ENCODE assay signal across 23 cellular contexts in the genomic region with DNA sequence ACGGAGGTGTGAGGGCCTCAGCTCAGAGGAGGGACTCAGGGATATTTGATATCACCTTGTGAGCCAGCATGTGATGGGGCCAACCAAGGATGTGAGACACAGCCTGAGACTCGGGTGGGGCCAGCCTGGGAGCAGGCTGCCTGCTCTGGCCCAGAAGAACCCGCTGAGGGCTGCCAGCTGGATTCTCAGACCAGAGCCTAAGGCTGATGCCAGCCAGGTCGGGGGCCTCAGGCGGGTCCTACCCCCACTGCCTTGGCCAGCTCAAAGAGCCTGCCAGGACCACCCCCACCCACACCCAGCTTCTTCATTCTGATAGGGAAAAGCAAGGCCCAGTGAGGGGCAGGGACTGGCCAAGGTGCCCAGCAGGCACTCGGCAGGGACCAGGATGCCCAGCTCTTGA. TPM values are rescaled to one million over a fixed set of nuclear protein-coding genes. Genes with fewer than 3 reads are reported as not detected.
DNase-seq lines count a peak whose midpoint lies in the region; ATAC-seq, FAIRE-seq and TF ChIP-seq lines count a peak whose summit lies in the region.
"Had no signal": no experiment of that assay in that cellular context is flagged by ENCODE, and none has a peak within 500 bp of the region (broad histone marks: within the 10 kb centered on the region; RNA-seq: fewer than 3 reads in every experiment).

No MANE protein-coding gene starts in this region.

- no peaks in the 10 kb centered on the region for H3K27me3 ChIP-seq in BLaER1 treated with 17β-estradiol and CSF1 and Interleukin-3, amounts not matched to agents 10 nM and 100 nM
- H3K27me3 ChIP-seq in ascending aorta (no peaks in the 10 kb centered on the region), subcutaneous abdominal adipose tissue (ENCODE audit: control insufficient read depth in 5 of 5, insufficient read depth in 4 of 5, low read length in 5 of 5) (no peaks in the 10 kb centered on the region)
- H3K27me3 ChIP-seq: breast epithelium, dorsolateral prefrontal cortex, gastroesophageal sphincter had no signal

- H3K4me1 Mint-ChIP-seq in activated CD4-positive, alpha-beta T cell treated with anti-CD3 and anti-CD28 coated beads, Interleukin-2, amount 10 ng/mL, durations not matched to agents 7 days and 5 days, result peaks cover 2% of the 10 kb centered on the region

- ATAC-seq in HG02623 (IDR thresholded peaks at IDR 0.05; ENCODE audit: unreplicated experiment), result no peak
- ATAC-seq: activated naive CD8-positive, alpha-beta T cell treated with anti-CD3 and anti-CD28 coated beads, Interleukin-2, amount 50 U/mL, for 24 hours; gastroesophageal sphincter had no signal

- H3K36me3 Mint-ChIP-seq in activated CD4-positive, alpha-beta T cell treated with anti-CD3 and anti-CD28 coated beads, Interleukin-2, amount 10 ng/mL, durations not matched to agents 7 days and 5 days (ENCODE audit: low read depth), result no peaks in the 10 kb centered on the region

- no peaks in the 10 kb centered on the region for H4K20me1 ChIP-seq in BLaER1 treated with 17β-estradiol and CSF1 and Interleukin-3, amounts not matched to agents 10 nM and 100 nM

- no peak for TF ChIP-seq CTCF in ascending aorta (IDR thresholded peaks at IDR 0.05)
- TF ChIP-seq CTCF in kidney (IDR thresholded peaks at IDR 0.05; ENCODE audit: borderline replicate concordance, extremely low read depth, insufficient read depth), result no peak

- intact Hi-C loops in ascending aorta (cut with DNase I) (no loop called here), kidney (cut with DNase I) (no loop called here)

- H3K9me3 ChIP-seq in BLaER1 treated with 17β-estradiol and CSF1 and Interleukin-3, amounts not matched to agents 10 nM and 100 nM (replicated peaks in 1 of 11), result peaks cover 0 to 7% (median 0%) of the 10 kb centered on the region in 11 experiments; a peak in 1 of 22 replicates
- H3K9me3 ChIP-seq in ascending aorta, result no peaks in the 10 kb centered on the region
- peaks cover 0 to 6% (median 0%) of the 10 kb centered on the region in 5 donors for H3K9me3 ChIP-seq in subcutaneous abdominal adipose tissue (ENCODE audit: control insufficient read depth in 5 of 5, low read length in 5 of 5)
- H3K9me3 ChIP-seq in kidney (ENCODE audit: control insufficient read depth in 1 of 2, low read length in 2 of 2), result no peaks in the 10 kb centered on the region
- H3K9me3 ChIP-seq: breast epithelium, gastroesophageal sphincter had no signal

- H3K9ac ChIP-seq in BLaER1 treated with 17β-estradiol and CSF1 and Interleukin-3, amounts not matched to agents 10 nM and 100 nM, result peak overlapping the region; percentile 8 to 59 (median 38); a peak in 16 of 22 replicates
- H3K9ac ChIP-seq in subcutaneous abdominal adipose tissue (ENCODE audit: low read length in 5 of 5) (peak overlapping the region in 3 of 5 donors; percentile 1 to 55 (median 28)), kidney (ENCODE audit: low read length in 2 of 2) (no peak overlapping the region)

- H3K27me3 Mint-ChIP-seq in activated CD4-positive, alpha-beta T cell treated with anti-CD3 and anti-CD28 coated beads, Interleukin-2, amount 10 ng/mL, durations not matched to agents 7 days and 5 days, result no peaks in the 10 kb centered on the region
- H3K27me3 Mint-ChIP-seq: activated naive CD8-positive, alpha-beta T cell treated with anti-CD3 and anti-CD28 coated beads, Interleukin-2, amount 50 U/mL, for 24 hours; stimulated activated naive CD8-positive, alpha-beta T cell treated with anti-CD3 and anti-CD28 coated beads, Interleukin-15, Interleukin-2, amounts not matched to agents 100 ng/mL and 50 ng/mL, for 24 hours had no signal

- H3K27ac ChIP-seq in BLaER1 treated with 17β-estradiol and CSF1 and Interleukin-3, amounts not matched to agents 10 nM and 100 nM, result peak overlapping the region; percentile 27 to 87 (median 75); a peak in 20 of 22 replicates
- H3K27ac ChIP-seq in ascending aorta, result peak overlapping the region; percentile 94 to 95
- H3K27ac ChIP-seq in subcutaneous abdominal adipose tissue (ENCODE audit: low read depth, low read length), result peak overlapping the region; percentile 99
- H3K27ac ChIP-seq in kidney (ENCODE audit: low read depth in 2 of 2, low read length in 2 of 2), result no peak overlapping the region
- H3K27ac ChIP-seq: dorsolateral prefrontal cortex, epithelial cell of prostate had no signal

- H3K27ac Mint-ChIP-seq in activated CD4-positive, alpha-beta T cell treated with anti-CD3 and anti-CD28 coated beads, Interleukin-2, amount 10 ng/mL, durations not matched to agents 7 days and 5 days, result no peak overlapping the region
- H3K27ac Mint-ChIP-seq: activated naive CD8-positive, alpha-beta T cell treated with anti-CD3 and anti-CD28 coated beads, Interleukin-2, amount 50 U/mL, for 24 hours; activated T-helper 2 cell treated with anti-CD3 and anti-CD28 coated beads, Interferon-gamma antibody, Interleukin-2, Interleukin-4, amounts not matched to agents 10 μg/mL and 5 μg/mL and 100 μg/mL, durations not matched to agents 14 hours and 24 hours and 36 hours; HFFc6 had no signal

- POLR2A ChIA-PET in activated CD4-positive, alpha-beta T cell treated with anti-CD3 and anti-CD28 coated beads, Interleukin-2, amount 10 ng/mL, durations not matched to agents 7 days and 5 days (lab: Charles Lee), result no interaction called here

- peak in 1 of 2 donors; percentile 69 for DNase-seq in ascending aorta (ENCODE audit: low spot score in 2 of 2)
- peak; percentile 82 for DNase-seq in mesenteric fat pad (ENCODE audit: low spot score)
- no peak for DNase-seq in activated CD4-positive, alpha-beta T cell treated with anti-CD3 and anti-CD28 coated beads, Interleukin-2, amount 10 ng/mL, durations not matched to agents 7 days and 5 days
- no peak for DNase-seq in kidney
- no peak for DNase-seq in NK-92 treated with Interleukin-12 subunit alpha and Interleukin-12 subunit beta, amount 100 ng/mL, for 24 hours (lab: John Stamatoyannopoulos, UW)
- DNase-seq: activated CD4-positive, alpha-beta T cell treated with anti-CD3 and anti-CD28 coated beads for 1 hour; activated naive CD8-positive, alpha-beta T cell treated with anti-CD3 and anti-CD28 coated beads, Interleukin-2, amount 50 U/mL, for 24 hours; DND-41; dorsolateral prefrontal cortex; HFFc6; KBM-7; NCI-H2081; NCI-H510A treated with DMSO at 0.1 percent for 48 hours; nucleus accumbens had no signal

- H3K4me3 Mint-ChIP-seq in activated CD4-positive, alpha-beta T cell treated with anti-CD3 and anti-CD28 coated beads, Interleukin-2, amount 10 ng/mL, durations not matched to agents 7 days and 5 days, result no peak overlapping the region
- H3K4me3 Mint-ChIP-seq: activated naive CD8-positive, alpha-beta T cell treated with anti-CD3 and anti-CD28 coated beads, Interleukin-2, amount 50 U/mL, for 24 hours; HFFc6; stimulated activated naive CD8-positive, alpha-beta T cell treated with anti-CD3 and anti-CD28 coated beads, Interleukin-15, Interleukin-2, amounts not matched to agents 100 ng/mL and 50 ng/mL, for 24 hours had no signal

- H3K36me3 ChIP-seq in BLaER1 treated with 17β-estradiol and CSF1 and Interleukin-3, amounts not matched to agents 10 nM and 100 nM, result no peaks in the 10 kb centered on the region
- H3K36me3 ChIP-seq in ascending aorta (no peaks in the 10 kb centered on the region), subcutaneous abdominal adipose tissue (ENCODE audit: control insufficient read depth in 5 of 5, insufficient read depth in 5 of 5, low read length in 5 of 5) (no peaks in the 10 kb centered on the region), kidney (ENCODE audit: control insufficient read depth in 1 of 2, insufficient read depth in 2 of 2, low read length in 2 of 2) (no peaks in the 10 kb centered on the region)
- H3K36me3 ChIP-seq: breast epithelium, gastroesophageal sphincter had no signal

- FAIRE-seq in kidney (lab: Jason Lieb, UNC), result no peak
- FAIRE-seq: urothelium cell line had no signal

- H3K4me1 ChIP-seq in BLaER1 treated with 17β-estradiol and CSF1 and Interleukin-3, amounts not matched to agents 10 nM and 100 nM, result peaks cover 99 to 100% (median 100%) of the 10 kb centered on the region in 10 experiments
- peaks cover 32 to 72% of the 10 kb centered on the region in 2 donors for H3K4me1 ChIP-seq in ascending aorta
- H3K4me1 ChIP-seq in subcutaneous abdominal adipose tissue (ENCODE audit: control insufficient read depth in 5 of 5, insufficient read depth in 5 of 5, low read length in 5 of 5), result peaks cover 28 to 84% (median 69%) of the 10 kb centered on the region in 5 donors
- peaks cover 8 to 26% of the 10 kb centered on the region in 2 donors for H3K4me1 ChIP-seq in kidney (ENCODE audit: control insufficient read depth in 1 of 2, insufficient read depth in 1 of 2, low read depth in 1 of 2, low read length in 2 of 2)

- H3K9me3 Mint-ChIP-seq in activated CD4-positive, alpha-beta T cell treated with anti-CD3 and anti-CD28 coated beads, Interleukin-2, amount 10 ng/mL, durations not matched to agents 7 days and 5 days, result no peaks in the 10 kb centered on the region
- H3K9me3 Mint-ChIP-seq: activated naive CD8-positive, alpha-beta T cell treated with anti-CD3 and anti-CD28 coated beads, Interleukin-2, amount 50 U/mL, for 24 hours; activated T-helper 2 cell treated with anti-CD3 and anti-CD28 coated beads, Interferon-gamma antibody, Interleukin-2, Interleukin-4, amounts not matched to agents 10 μg/mL and 5 μg/mL and 100 μg/mL, durations not matched to agents 14 hours and 24 hours and 36 hours; HFFc6; stimulated activated naive CD8-positive, alpha-beta T cell treated with anti-CD3 and anti-CD28 coated beads, Interleukin-15, Interleukin-2, amounts not matched to agents 100 ng/mL and 50 ng/mL, for 24 hours had no signal

- no peak overlapping the region for H3K4me3 ChIP-seq in BLaER1 treated with 17β-estradiol and CSF1 and Interleukin-3, amounts not matched to agents 10 nM and 100 nM
- no peak overlapping the region for H3K4me3 ChIP-seq in ascending aorta
- no peak overlapping the region for H3K4me3 ChIP-seq in subcutaneous abdominal adipose tissue (ENCODE audit: low read depth in 1 of 5, low read length in 5 of 5)
- no peak overlapping the region for H3K4me3 ChIP-seq in kidney (ENCODE audit: low read length in 2 of 2)
- H3K4me3 ChIP-seq: breast epithelium, dorsolateral prefrontal cortex, gastroesophageal sphincter had no signal

- peak overlapping the region; percentile 75 to 97 (median 89) for H3K4me2 ChIP-seq in BLaER1 treated with 17β-estradiol and CSF1 and Interleukin-3, amounts not matched to agents 10 nM and 100 nM

- CTCF ChIA-PET in activated CD4-positive, alpha-beta T cell treated with anti-CD3 and anti-CD28 coated beads, Interleukin-2, amount 10 ng/mL, durations not matched to agents 7 days and 5 days (lab: Charles Lee), result interaction anchor here (0.9 to 2.6 kb wide), 5 partner anchors 10 to 50 kb away, joined by 3 to 8 read pairs (median 3); no protein-coding TSS in a partner anchor

RNA-seq across cellular contexts. Expression of a gene that starts 20.3 kb away (rescaled TPM):
- total RNA-seq in ascending aorta (3,919 TPM), mesenteric fat pad (1,666 TPM), kidney (172 TPM)
- 10 to 100 TPM; 11.3 to 14.9 TPM for total RNA-seq in activated CD4-positive, alpha-beta T cell treated with anti-CD3 and anti-CD28 coated beads, Interleukin-2, amount 10 ng/mL, durations not matched to agents 7 days and 5 days
- polyA plus RNA-seq in kidney (ENCODE audit: insufficient read depth, low read depth, low replicate concordance), result 298 TPM

RNA-seq across cellular contexts. Expression of a gene that starts 42.8 kb away (rescaled TPM):
- total RNA-seq in ascending aorta, result 184 TPM
- 201 TPM for total RNA-seq in mesenteric fat pad
- total RNA-seq in activated CD4-positive, alpha-beta T cell treated with anti-CD3 and anti-CD28 coated beads, Interleukin-2, amount 10 ng/mL, durations not matched to agents 7 days and 5 days, result 10 to 100 TPM; 43.4 to 45.0 TPM
- 183 TPM for total RNA-seq in kidney
- 88.0 TPM for polyA plus RNA-seq in kidney (ENCODE audit: insufficient read depth, low read depth, low replicate concordance)

Comparison
In these comparisons a context has a peak if more than half of its experiments do, and no peak if none do; other contexts are left out.
1. H3K27ac ChIP-seq: peak in BLaER1 treated with 17β-estradiol and CSF1 and Interleukin-3, amounts not matched to agents 10 nM and 100 nM (11 of 11), ascending aorta (2 of 2) and subcutaneous abdominal adipose tissue (single experiment); none in kidney (0 of 2).
2. H3K9ac ChIP-seq: peak in BLaER1 treated with 17β-estradiol and CSF1 and Interleukin-3, amounts not matched to agents 10 nM and 100 nM (11 of 11) and subcutaneous abdominal adipose tissue (3 of 5); none in kidney (0 of 2).
3. RNA of a gene that starts 20.3 kb away (total RNA-seq): 3,919 TPM in ascending aorta (single experiment), 1,666 TPM in mesenteric fat pad (single experiment) and 172 TPM in kidney (single experiment); 11.3 to 14.9 TPM in activated CD4-positive, alpha-beta T cell treated with anti-CD3 and anti-CD28 coated beads, Interleukin-2, amount 10 ng/mL, durations not matched to agents 7 days and 5 days; every median in the first group is over 10 times any median in the second.